Comparison of ENCODE assay signal across 6 cellular contexts in the genomic region with DNA sequence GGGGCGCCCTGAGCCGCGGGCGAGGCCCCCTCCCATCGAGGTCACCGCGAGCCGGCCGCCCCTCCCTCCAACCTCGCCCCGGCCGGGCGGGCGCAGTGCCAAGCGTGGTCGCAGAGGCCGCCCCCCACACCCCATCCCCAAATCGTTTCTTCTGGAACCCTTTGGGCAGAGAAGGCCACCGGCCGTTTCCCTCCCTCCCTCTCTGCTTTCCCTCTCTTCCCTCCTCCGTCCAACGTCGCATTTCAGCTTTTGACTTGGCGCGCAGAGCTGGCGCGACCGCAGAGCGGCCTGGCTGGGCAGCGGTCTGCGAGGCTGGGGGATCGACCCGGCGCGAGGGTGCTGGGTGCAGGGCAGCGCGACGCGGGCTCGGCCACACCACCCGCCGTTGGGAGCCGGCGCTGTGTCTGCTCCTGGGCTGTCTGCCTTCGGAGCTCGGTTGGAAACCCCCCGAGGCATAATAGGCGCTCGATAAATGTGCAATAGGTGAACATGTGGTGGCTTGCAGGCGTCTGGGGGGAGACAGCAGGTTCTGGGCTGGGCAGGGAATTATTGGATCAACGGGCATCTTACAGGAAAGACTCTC. TPM values are rescaled to one million over a fixed set of nuclear protein-coding genes. Genes with fewer than 3 reads are reported as not detected.
DNase-seq lines count a peak whose midpoint lies in the region; ATAC-seq lines count a peak whose summit lies in the region.

No MANE protein-coding gene starts in this region.

- peak overlapping the region; percentile 46 for H3K9ac ChIP-seq in iPS-18a (ENCODE audit: low read length)

- H3K9me3 ChIP-seq in SJCRH30 (replicated peaks) (no peaks in the 10 kb centered on the region), iPS-18a (ENCODE audit: control insufficient read depth, low read depth, low read length) (no peaks in the 10 kb centered on the region)

- H3K4me1 ChIP-seq in SJCRH30 (peaks cover 39% of the 10 kb centered on the region), iPS-18a (ENCODE audit: control insufficient read depth, low read depth, low read length) (peaks cover 9% of the 10 kb centered on the region)

- H3K4me3 ChIP-seq in SJCRH30 (peak overlapping the region; percentile 60), iPS-18a (ENCODE audit: low read length) (peak overlapping the region; percentile 43)

- no peaks in the 10 kb centered on the region for H3K36me3 ChIP-seq in SJCRH30
- H3K36me3 ChIP-seq in iPS-18a (ENCODE audit: control insufficient read depth, low read depth, low read length), result no peaks in the 10 kb centered on the region

- DNase-seq in H4 (ENCODE audit: low spot score), result peak; percentile 51
- DNase-seq in SJCRH30, result peak; percentile 68 to 76
- no peak for DNase-seq in NK-92 (lab: John Stamatoyannopoulos, UW; ENCODE audit: unreplicated experiment)
- DNase-seq in cerebellar cortex (ENCODE audit: low spot score), result no peak

- H3K27ac ChIP-seq in SJCRH30, result peak overlapping the region; percentile 90
- H3K27ac ChIP-seq in iPS-18a (ENCODE audit: low read length), result no peak overlapping the region

- ATAC-seq in HG03135 (IDR thresholded peaks at IDR 0.05; ENCODE audit: unreplicated experiment), result no peak

- no peaks in the 10 kb centered on the region for H3K27me3 ChIP-seq in SJCRH30
- H3K27me3 ChIP-seq in iPS-18a (ENCODE audit: control insufficient read depth, insufficient read depth, low read length), result peaks cover 51% of the 10 kb centered on the region

RNA-seq across cellular contexts. Expression of gene NTN3, which starts 2.9 kb away (rescaled TPM):
- total RNA-seq in H4 (2014; rRNA removed; shearing (Covaris generic)), result 0.14 TPM in 1 of 2 replicates, not detected in the other
- total RNA-seq in SJCRH30 (2014; rRNA removed; shearing (Covaris generic)), result 5.1 and 5.6 TPM in 2 replicates

RNA-seq across cellular contexts. Expression of gene TBC1D24, which starts 6.7 kb away (rescaled TPM):
- total RNA-seq in H4 (2014; rRNA removed; shearing (Covaris generic)), result 5.6 and 5.9 TPM in 2 replicates
- total RNA-seq in SJCRH30 (2014; rRNA removed; shearing (Covaris generic)), result 19.8 and 21.8 TPM in 2 replicates

RNA-seq across cellular contexts. Expression of gene TEDC2, which starts 8.3 kb away (rescaled TPM):
- total RNA-seq in H4 (2014; rRNA removed; shearing (Covaris generic)), result 13.0 and 23.2 TPM in 2 replicates
- 26.0 and 30.9 TPM in 2 replicates for total RNA-seq in SJCRH30 (2014; rRNA removed; shearing (Covaris generic))

RNA-seq across cellular contexts. Expression of gene CCNF, which starts 39.0 kb away (rescaled TPM):
- total RNA-seq in H4 (2014; rRNA removed; shearing (Covaris generic)), result 26.1 and 35.8 TPM in 2 replicates
- total RNA-seq in SJCRH30 (2014; rRNA removed; shearing (Covaris generic)), result 52.8 and 54.8 TPM in 2 replicates

RNA-seq across cellular contexts. Expression of gene ATP6V0C, which starts 45.5 kb away (rescaled TPM):
- 39.7 and 40.5 TPM in 2 replicates for total RNA-seq in H4 (2014; rRNA removed; shearing (Covaris generic))
- total RNA-seq in SJCRH30 (2014; rRNA removed; shearing (Covaris generic)), result 28.7 and 28.8 TPM in 2 replicates

Comparison
In these comparisons a context has a peak if more than half of its experiments do, and no peak if none do; other contexts are left out.
1. DNase-seq: peak in H4 (single experiment) and SJCRH30 (2 of 2); none in NK-92 (single experiment) and cerebellar cortex (single experiment).